9 cellular contexts compared by ENCODE assay signal in genomic region chr6:27157461-27158315, GRCh38.
DNase-seq lines count a peak whose midpoint lies in the region; ATAC-seq and TF ChIP-seq lines count a peak whose summit lies in the region.
"Had no signal": no experiment of that assay in that cellular context is flagged by ENCODE, and none has a peak within 500 bp of the region (broad histone marks: within the 10 kb centered on the region; RNA-seq: fewer than 3 reads in every experiment).

No MANE protein-coding gene starts in this region.

- peak; percentile 55 for TF ChIP-seq CTCF in OCI-LY7 (conservative IDR thresholded peaks at IDR 0.05; ENCODE audit: low read length)
- peak; percentile 37 to 67 for TF ChIP-seq CTCF in fibroblast of lung (conservative IDR thresholded peaks at IDR 0.05 in 1 of 2, IDR thresholded peaks at IDR 0.05 in 1 of 2; ENCODE audit: low read depth in 1 of 2, low read length in 2 of 2)
- TF ChIP-seq CTCF in neural crest cell (conservative IDR thresholded peaks at IDR 0.05): peak; percentile 66

- intact Hi-C loops in OCI-LY7 (cut with micrococcal nuclease; ENCODE audit: unreplicated experiment): loop anchor here (5.0 kb wide), 2 partner anchors 95 to 320 kb away; no protein-coding TSS in a partner anchor

- H3K9ac ChIP-seq in fibroblast of lung (ENCODE audit: insufficient read depth, low read length) (no peak overlapping the region), subcutaneous abdominal adipose tissue (ENCODE audit: low read length in 5 of 5) (peak overlapping the region; percentile 48 to 57 (median 52))

- H2AFZ ChIP-seq in OCI-LY7 (ENCODE audit: low read length) (peak overlapping the region; percentile 90), fibroblast of lung (ENCODE audit: low read length) (peak overlapping the region; percentile 70)

- DNase-seq in NCI-H2107 treated with DMSO at 0.1 percent for 48 hours (lab: John Stamatoyannopoulos, UW; ENCODE audit: unreplicated experiment) (peak; percentile 45), NCI-H2107 (lab: John Stamatoyannopoulos, UW) (no peak), OCI-LY7 (ENCODE audit: low spot score) (peak; percentile 61), fibroblast of lung (ENCODE audit: low read depth in 2 of 2) (peak; percentile 68 to 72), neural crest cell (ENCODE audit: low read depth, low spot score) (no peak)
- peak; percentile 81 to 83 for DNase-seq in activated T-cell treated with anti-CD3 and anti-CD28 coated beads, Interleukin-2, amount 50 U/mL, for 72 hours
- DNase-seq: DND-41 had no signal

- H3K4me2 ChIP-seq in OCI-LY7 (ENCODE audit: low read length): peak overlapping the region; percentile 76
- H3K4me2 ChIP-seq in fibroblast of lung (ENCODE audit: extremely low read depth, insufficient read depth, low read length): peak overlapping the region; percentile 91

- peak overlapping the region; percentile 56 for H3K4me3 ChIP-seq in OCI-LY7 (ENCODE audit: low read depth, low read length, poor library complexity, severe bottlenecking)
- peak overlapping the region; percentile 62 to 66 (median 64) for H3K4me3 ChIP-seq in fibroblast of lung (replicated peaks in 1 of 4; ENCODE audit: control extremely low read depth in 1 of 4, insufficient read depth in 1 of 4, low read depth in 3 of 4, low read length in 4 of 4)
- H3K4me3 ChIP-seq in subcutaneous abdominal adipose tissue (ENCODE audit: low read depth in 1 of 5, low read length in 5 of 5): peak overlapping the region; percentile 60 to 75 (median 65)

- H3K4me1 ChIP-seq in OCI-LY7 (ENCODE audit: insufficient read depth, low read length, poor library complexity, severe bottlenecking) (peaks cover 45% of the 10 kb centered on the region), fibroblast of lung (ENCODE audit: control insufficient read depth, extremely low read depth, insufficient read depth, low read length) (no peaks in the 10 kb centered on the region), subcutaneous abdominal adipose tissue (ENCODE audit: control insufficient read depth in 5 of 5, insufficient read depth in 5 of 5, low read length in 5 of 5) (peaks cover 0 to 15% (median 11%) of the 10 kb centered on the region in 5 donors)

- H3K27ac ChIP-seq in OCI-LY7 (ENCODE audit: low read depth, low read length, poor library complexity, severe bottlenecking) (peak overlapping the region; percentile 28), fibroblast of lung (ENCODE audit: insufficient read depth, low read length) (no peak overlapping the region), subcutaneous abdominal adipose tissue (ENCODE audit: low read depth, low read length) (no peak overlapping the region)

- no peaks in the 10 kb centered on the region for H3K36me3 ChIP-seq in OCI-LY7 (ENCODE audit: insufficient read depth, low read length)
- no peaks in the 10 kb centered on the region for H3K36me3 ChIP-seq in fibroblast of lung (ENCODE audit: control insufficient read depth, insufficient read depth, low read length)
- no peaks in the 10 kb centered on the region for H3K36me3 ChIP-seq in subcutaneous abdominal adipose tissue (ENCODE audit: control insufficient read depth in 5 of 5, insufficient read depth in 5 of 5, low read length in 5 of 5)

- H3K9me2 ChIP-seq in OCI-LY7 (ENCODE audit: insufficient read depth, low read length): no peaks in the 10 kb centered on the region

- H4K20me1 ChIP-seq in OCI-LY7 (ENCODE audit: insufficient read depth, low read length) (no peaks in the 10 kb centered on the region), fibroblast of lung (ENCODE audit: control insufficient read depth, extremely low read depth, insufficient read depth, low read length) (no peaks in the 10 kb centered on the region)

- H3K9me3 Mint-ChIP-seq in activated T-cell treated with anti-CD3 and anti-CD28 coated beads, Interleukin-2, amount 50 U/mL, for 72 hours: no peaks in the 10 kb centered on the region
- H3K9me3 Mint-ChIP-seq in neural crest cell: peaks cover 5% of the 10 kb centered on the region

- CTCF ChIA-PET in OCI-LY7 (lab: Charles Lee; ENCODE audit: unreplicated experiment): no interaction called here

- H3K9me3 ChIP-seq in OCI-LY7 (ENCODE audit: low read length) (no peaks in the 10 kb centered on the region), fibroblast of lung (ENCODE audit: control insufficient read depth, insufficient read depth, low read depth, low read length) (no peaks in the 10 kb centered on the region), subcutaneous abdominal adipose tissue (ENCODE audit: control insufficient read depth in 5 of 5, low read length in 5 of 5) (no peaks in the 10 kb centered on the region)

- H3K79me2 ChIP-seq in OCI-LY7 (ENCODE audit: insufficient read depth, low read depth, low read length) (no peaks in the 10 kb centered on the region), fibroblast of lung (ENCODE audit: control insufficient read depth, insufficient read depth, low read length) (no peaks in the 10 kb centered on the region)

- POLR2A ChIA-PET in OCI-LY7 (lab: Charles Lee): interaction anchor here (0.7 to 5.4 kb wide), 9 partner anchors 12 to 1170 kb away, joined by 3 to 62 read pairs (median 6); a partner anchor contains a TSS

- BruUV-seq in OCI-LY7 (replicated peaks; lab: Mats Ljungman, UMichigan): no TSS peak

- H3K27me3 ChIP-seq in fibroblast of lung (ENCODE audit: control insufficient read depth, insufficient read depth, low read length) (no peaks in the 10 kb centered on the region), subcutaneous abdominal adipose tissue (ENCODE audit: control insufficient read depth in 5 of 5, insufficient read depth in 4 of 5, low read length in 5 of 5) (no peaks in the 10 kb centered on the region)

- no peaks in the 10 kb centered on the region for H3K27me3 Mint-ChIP-seq in activated T-cell treated with anti-CD3 and anti-CD28 coated beads, Interleukin-2, amount 50 U/mL, for 72 hours (ENCODE audit: low read depth)
- peaks cover 37% of the 10 kb centered on the region for H3K27me3 Mint-ChIP-seq in neural crest cell (ENCODE audit: low read depth)

- H3K4me3 Mint-ChIP-seq in activated T-cell treated with anti-CD3 and anti-CD28 coated beads, Interleukin-2, amount 50 U/mL, for 72 hours: peak overlapping the region; percentile 83 to 94
- H3K4me3 Mint-ChIP-seq in neural crest cell: peak overlapping the region; percentile 73

- peak overlapping the region; percentile 99 for H3K27ac Mint-ChIP-seq in activated T-cell treated with anti-CD3 and anti-CD28 coated beads, Interleukin-2, amount 50 U/mL, for 72 hours
- H3K27ac Mint-ChIP-seq in neural crest cell (ENCODE audit: unreplicated experiment): no peak overlapping the region

- H3K4me1 Mint-ChIP-seq in activated T-cell treated with anti-CD3 and anti-CD28 coated beads, Interleukin-2, amount 50 U/mL, for 72 hours (ENCODE audit: low read depth): peaks cover 55% of the 10 kb centered on the region
- H3K4me1 Mint-ChIP-seq in neural crest cell: peaks cover 30% of the 10 kb centered on the region

- ATAC-seq in HG03378 (IDR thresholded peaks at IDR 0.05; ENCODE audit: unreplicated experiment): peak; percentile 43
- ATAC-seq in activated T-cell treated with anti-CD3 and anti-CD28 coated beads, Interleukin-2, amount 50 U/mL, for 72 hours (replicated peaks in 1 of 2): peak; percentile 90

- no peaks in the 10 kb centered on the region for H3K36me3 Mint-ChIP-seq in activated T-cell treated with anti-CD3 and anti-CD28 coated beads, Interleukin-2, amount 50 U/mL, for 72 hours (ENCODE audit: insufficient read depth in 2 of 2)
- H3K36me3 Mint-ChIP-seq in neural crest cell (ENCODE audit: low read depth): no peaks in the 10 kb centered on the region

Comparison
In these comparisons a context has a peak if more than half of its experiments do, and no peak if none do; other contexts are left out.
1. DNase-seq: peak in NCI-H2107 treated with DMSO at 0.1 percent for 48 hours (single experiment), OCI-LY7 (single experiment), activated T-cell treated with anti-CD3 and anti-CD28 coated beads, Interleukin-2, amount 50 U/mL, for 72 hours (2 of 2) and fibroblast of lung (2 of 2); none in NCI-H2107 (single experiment) and neural crest cell (single experiment).
2. Peak in every context shown above with its lines, with median percentiles within 50 percentile points of each other: H3K4me3 ChIP-seq and CTCF ChIP-seq.